In the genomic region with DNA sequence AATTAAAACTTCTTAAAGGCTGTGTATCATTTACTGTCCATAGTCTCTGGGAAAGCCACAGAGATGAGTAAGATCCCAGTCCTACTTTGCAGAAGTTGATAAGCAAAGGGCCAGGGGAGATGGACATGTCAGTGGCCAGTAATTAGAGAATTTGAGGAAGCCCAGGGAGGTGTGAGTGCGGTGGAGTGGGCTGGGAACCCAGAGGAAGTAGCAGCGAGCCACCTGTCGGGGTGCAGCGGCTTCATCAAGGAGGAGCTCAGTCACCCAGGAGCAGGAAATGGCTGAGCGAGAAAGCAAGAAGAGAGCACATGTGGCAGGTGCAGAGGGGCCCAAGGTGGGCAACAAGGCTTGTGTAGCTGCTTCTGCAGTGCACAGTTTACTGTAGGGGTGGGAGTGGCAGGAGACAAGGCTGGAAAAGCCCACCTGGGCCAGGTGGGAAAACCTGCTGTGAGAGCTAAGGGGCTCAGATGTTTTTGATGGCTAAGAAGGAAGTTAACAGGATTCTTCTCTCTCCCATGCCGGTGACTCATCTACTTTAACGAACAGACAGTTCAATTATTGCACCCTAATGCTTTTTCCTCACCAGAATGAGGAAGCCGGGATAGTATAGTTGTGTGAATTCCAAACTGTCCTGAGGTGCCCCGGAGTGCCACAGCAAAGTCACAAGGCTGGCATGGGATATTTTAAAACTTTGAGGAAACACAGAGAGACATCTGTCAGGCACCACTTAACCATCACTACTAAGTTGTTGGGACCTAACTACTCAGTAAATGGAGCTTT, we compare ENCODE assay signal across 10 cellular contexts. TPM values are rescaled to one million over a fixed set of nuclear protein-coding genes. Genes with fewer than 3 reads are reported as not detected.
DNase-seq lines count a peak whose midpoint lies in the region; ATAC-seq and TF ChIP-seq lines count a peak whose summit lies in the region.
"Had no signal": no experiment of that assay in that cellular context is flagged by ENCODE, and none has a peak within 500 bp of the region (broad histone marks: within the 10 kb centered on the region; RNA-seq: fewer than 3 reads in every experiment).

No MANE protein-coding gene starts in this region.

- no peak for TF ChIP-seq EP300 in suprapubic skin (IDR thresholded peaks at IDR 0.05)

- DNase-seq in Calu3 (peak; percentile 36), dermis blood vessel endothelial cell (no peak), suprapubic skin (ENCODE audit: low spot score in 2 of 2) (no peak), MG63 (no peak)
- DNase-seq in activated naive CD8-positive, alpha-beta T cell treated with anti-CD3 and anti-CD28 coated beads, Interleukin-2, amount 10 ng/mL, durations not matched to agents 7 days and 5 days, result peak; percentile 53
- peak; percentile 10 for DNase-seq in stimulated activated CD8-positive, alpha-beta memory T cell treated with anti-CD3 and anti-CD28 coated beads, Interleukin-12 subunit alpha, Interleukin-12 subunit beta, amount 100 ng/mL, for 4 hours (ENCODE audit: low read depth)

- H3K27ac Mint-ChIP-seq in Calu3 (ENCODE audit: unreplicated experiment), result peak overlapping the region; percentile 32
- peak overlapping the region; percentile 89 for H3K27ac Mint-ChIP-seq in activated naive CD8-positive, alpha-beta T cell treated with anti-CD3 and anti-CD28 coated beads, Interleukin-2, amount 10 ng/mL, durations not matched to agents 7 days and 5 days
- H3K27ac Mint-ChIP-seq: nephron had no signal

- no peaks in the 10 kb centered on the region for H3K79me2 ChIP-seq in OCI-LY1 (ENCODE audit: insufficient read depth, low read length)

- CTCF ChIA-PET in Calu3 (lab: Charles Lee), result interaction anchor here (0.8 to 1.4 kb wide), 4 partner anchors 10 to 78 kb away, joined by 3 to 7 read pairs (median 4); no protein-coding TSS in a partner anchor

- H4K20me1 ChIP-seq in OCI-LY1 (ENCODE audit: insufficient read depth, low read length), result no peaks in the 10 kb centered on the region

- TF ChIP-seq POLR2A in suprapubic skin (IDR thresholded peaks at IDR 0.05), result no peak

- H3K9me3 Mint-ChIP-seq in Calu3 (ENCODE audit: low read depth, unreplicated experiment), result peaks cover 6% of the 10 kb centered on the region
- H3K9me3 Mint-ChIP-seq in activated naive CD8-positive, alpha-beta T cell treated with anti-CD3 and anti-CD28 coated beads, Interleukin-2, amount 10 ng/mL, durations not matched to agents 7 days and 5 days, result peaks cover 8% of the 10 kb centered on the region

- peak overlapping the region; percentile 23 for H3K4me3 Mint-ChIP-seq in Calu3 (ENCODE audit: low read depth, unreplicated experiment)
- H3K4me3 Mint-ChIP-seq in activated naive CD8-positive, alpha-beta T cell treated with anti-CD3 and anti-CD28 coated beads, Interleukin-2, amount 10 ng/mL, durations not matched to agents 7 days and 5 days, result peak overlapping the region; percentile 75
- H3K4me3 Mint-ChIP-seq: nephron had no signal

- no peaks in the 10 kb centered on the region for H3K27me3 ChIP-seq in OCI-LY1 (ENCODE audit: insufficient read depth, low read length)
- H3K27me3 ChIP-seq in suprapubic skin, result no peaks in the 10 kb centered on the region
- H3K27me3 ChIP-seq in MG63, result no peaks in the 10 kb centered on the region
- H3K27me3 ChIP-seq: adrenal gland had no signal

- no peaks in the 10 kb centered on the region; the same call in 1 of the 2 replicates for H3F3A ChIP-seq in OCI-LY1 (ENCODE audit: insufficient read depth, low read length)

- POLR2A ChIA-PET in activated naive CD8-positive, alpha-beta T cell treated with anti-CD3 and anti-CD28 coated beads, Interleukin-2, amount 10 ng/mL, durations not matched to agents 7 days and 5 days (lab: Charles Lee), result interaction anchor here (1.2 to 1.6 kb wide), 3 partner anchors 37 to 99 kb away, joined by 4 to 7 read pairs (median 5); no protein-coding TSS in a partner anchor

- no peaks in the 10 kb centered on the region for H3K9me2 ChIP-seq in OCI-LY1 (ENCODE audit: low read depth, low read length)

- 69% methylated on average over 9 of the region's 9 CpGs for WGBS in suprapubic skin

- H3K27ac ChIP-seq in OCI-LY1 (ENCODE audit: low read depth, low read length, poor library complexity, severe bottlenecking) (peak overlapping the region; percentile 86), suprapubic skin (no peak overlapping the region)

- peak overlapping the region; percentile 5 for H3K4me3 ChIP-seq in OCI-LY1 (ENCODE audit: low read depth, low read length, poor library complexity, severe bottlenecking)
- no peak overlapping the region for H3K4me3 ChIP-seq in suprapubic skin
- H3K4me3 ChIP-seq in MG63, result no peak overlapping the region
- H3K4me3 ChIP-seq: adrenal gland had no signal

- TF ChIP-seq CTCF in Calu3 (IDR thresholded peaks at IDR 0.05; ENCODE audit: unreplicated experiment), result no peak
- TF ChIP-seq CTCF in OCI-LY1 (IDR thresholded peaks at IDR 0.05; ENCODE audit: low read length), result no peak
- TF ChIP-seq CTCF in suprapubic skin (IDR thresholded peaks at IDR 0.05), result no peak

- H3K9ac ChIP-seq in OCI-LY1 (ENCODE audit: low read length), result peak overlapping the region; percentile 1; the same call in 1 of the 2 replicates

- ATAC-seq in GM21825 (IDR thresholded peaks at IDR 0.05; ENCODE audit: unreplicated experiment), result peak; percentile 53
- peak; percentile 61 for ATAC-seq in activated naive CD8-positive, alpha-beta T cell treated with anti-CD3 and anti-CD28 coated beads, Interleukin-2, amount 10 ng/mL, durations not matched to agents 7 days and 5 days (ENCODE audit: low read depth)

- H3K36me3 ChIP-seq in OCI-LY1 (ENCODE audit: insufficient read depth, low read length) (no peaks in the 10 kb centered on the region), suprapubic skin (no peaks in the 10 kb centered on the region), MG63 (no peaks in the 10 kb centered on the region; the same call in 1 of the 2 replicates)
- H3K36me3 ChIP-seq: adrenal gland had no signal

- peaks cover 68% of the 10 kb centered on the region for H3K4me1 Mint-ChIP-seq in Calu3 (ENCODE audit: low read depth, unreplicated experiment)
- peaks cover 47% of the 10 kb centered on the region for H3K4me1 Mint-ChIP-seq in activated naive CD8-positive, alpha-beta T cell treated with anti-CD3 and anti-CD28 coated beads, Interleukin-2, amount 10 ng/mL, durations not matched to agents 7 days and 5 days

- no peaks in the 10 kb centered on the region for H3K27me3 Mint-ChIP-seq in Calu3 (ENCODE audit: unreplicated experiment)
- no peaks in the 10 kb centered on the region for H3K27me3 Mint-ChIP-seq in activated naive CD8-positive, alpha-beta T cell treated with anti-CD3 and anti-CD28 coated beads, Interleukin-2, amount 10 ng/mL, durations not matched to agents 7 days and 5 days

- no peaks in the 10 kb centered on the region for H3K9me3 ChIP-seq in OCI-LY1 (ENCODE audit: low read length)
- H3K9me3 ChIP-seq in suprapubic skin, result no peaks in the 10 kb centered on the region
- 0 out of 2 replicates have a peak, but pooled peaks cover 4% of the 10 kb centered on the region for H3K9me3 ChIP-seq in MG63
- H3K9me3 ChIP-seq: adrenal gland had no signal

- BruUV-seq in Calu3 (replicated peaks; lab: Mats Ljungman, UMichigan), result no TSS peak

- peak overlapping the region; percentile 56 for H3K4me2 ChIP-seq in OCI-LY1 (ENCODE audit: low read length)

- no peak overlapping the region for H2AFZ ChIP-seq in OCI-LY1 (ENCODE audit: low read length)

- H3K36me3 Mint-ChIP-seq in Calu3 (ENCODE audit: insufficient read depth, unreplicated experiment), result peaks cover 5% of the 10 kb centered on the region
- peaks cover 11% of the 10 kb centered on the region for H3K36me3 Mint-ChIP-seq in activated naive CD8-positive, alpha-beta T cell treated with anti-CD3 and anti-CD28 coated beads, Interleukin-2, amount 10 ng/mL, durations not matched to agents 7 days and 5 days

- H3K4me1 ChIP-seq in OCI-LY1 (ENCODE audit: insufficient read depth, low read length, severe bottlenecking), result peaks cover 53% of the 10 kb centered on the region
- H3K4me1 ChIP-seq in suprapubic skin, result peaks cover 39% of the 10 kb centered on the region

- intact Hi-C loops in Calu3 (cut with micrococcal nuclease; ENCODE audit: unreplicated experiment), result no loop called here

RNA-seq across cellular contexts. Expression of a gene that starts 34.8 kb away (rescaled TPM):
- total RNA-seq in Calu3 (2022) (112 and 129 TPM in 2 replicates), dermis blood vessel endothelial cell (133 and 168 TPM in 2 replicates), suprapubic skin (10 to 100 TPM; 16.9 to 42.1 (median 32.9) TPM)
- 10 to 100 TPM; 66.3 to 70.9 TPM for total RNA-seq in activated naive CD8-positive, alpha-beta T cell treated with anti-CD3 and anti-CD28 coated beads, Interleukin-2, amount 10 ng/mL, durations not matched to agents 7 days and 5 days
- total RNA-seq in MG63 (2014; rRNA removed; shearing (Covaris generic); ENCODE audit: low replicate concordance), result 7.8 and 11.5 TPM in 2 replicates

Comparison
In these comparisons a context has a peak if more than half of its experiments do, and no peak if none do; other contexts are left out.
1. DNase-seq: peak in Calu3 (single experiment), activated naive CD8-positive, alpha-beta T cell treated with anti-CD3 and anti-CD28 coated beads, Interleukin-2, amount 10 ng/mL, durations not matched to agents 7 days and 5 days (single experiment) and stimulated activated CD8-positive, alpha-beta memory T cell treated with anti-CD3 and anti-CD28 coated beads, Interleukin-12 subunit alpha, Interleukin-12 subunit beta, amount 100 ng/mL, for 4 hours (single experiment); none in dermis blood vessel endothelial cell (single experiment), suprapubic skin (0 of 2) and MG63 (single experiment).